In the genomic region with DNA sequence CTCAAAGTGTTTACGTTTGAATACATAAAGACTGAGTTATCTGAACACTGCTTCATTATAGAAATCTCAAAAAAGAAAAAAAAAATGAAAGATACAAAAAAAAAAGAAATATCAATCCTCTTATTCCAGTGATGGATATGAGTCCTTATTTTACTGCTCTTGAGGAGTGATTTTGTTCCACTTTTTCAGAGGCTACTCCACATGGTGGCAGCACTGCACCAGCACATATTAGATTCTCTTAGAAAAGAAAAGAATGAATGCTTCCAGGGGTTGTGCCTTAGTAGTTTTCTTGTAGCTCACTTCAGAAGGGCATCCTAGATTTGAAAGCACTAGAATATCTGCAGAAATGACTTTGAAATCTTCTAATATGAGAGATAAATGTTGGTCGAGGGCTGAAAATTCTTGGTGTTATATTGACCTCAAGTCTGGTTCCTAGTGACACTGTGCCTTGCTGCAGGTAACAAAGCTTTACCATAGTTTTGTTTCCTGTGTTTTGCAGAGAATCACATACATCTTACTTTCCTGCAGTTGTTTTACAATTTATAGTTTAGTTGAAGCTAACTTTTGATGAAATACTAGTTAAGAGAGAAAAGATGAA, we compare ENCODE assay signal across 9 cellular contexts. TPM values are rescaled to one million over a fixed set of nuclear protein-coding genes. Genes with fewer than 3 reads are reported as not detected.
A peak's percentile ranks its signal among the peaks of the same experiment; 100 is the strongest.
DNase-seq lines count a peak whose midpoint lies in the region; ATAC-seq, FAIRE-seq and TF ChIP-seq lines count a peak whose summit lies in the region.
"Had no signal": no experiment of that assay in that cellular context is flagged by ENCODE, and none has a peak within 500 bp of the region (broad histone marks: within the 10 kb centered on the region; RNA-seq: fewer than 3 reads in every experiment).

No MANE protein-coding gene starts in this region.

- no peaks in the 10 kb centered on the region for H3K4me1 ChIP-seq in right lobe of liver

- in situ Hi-C loops in SK-MEL-5 (cut with HindIII; ENCODE audit: low pct_unique_long_range_greater_than_20kb, low sequenced_read_pairs) = no loop called here

- H3K9me3 ChIP-seq in right lobe of liver = no peaks in the 10 kb centered on the region
- H3K9me3 ChIP-seq: ovary had no signal

- H3K27ac ChIP-seq in right lobe of liver = no peak overlapping the region
- H3K27ac ChIP-seq: ovary had no signal

- peak; percentile 30 for DNase-seq in DMS114 treated with DMSO at 0.1 percent for 48 hours (lab: John Stamatoyannopoulos, UW; ENCODE audit: unreplicated experiment)
- DNase-seq in HTR-8/SVneo (ENCODE audit: insufficient read length, low spot score) = peak; percentile 39
- DNase-seq in SK-MEL-5 (ENCODE audit: low read depth, low spot score) = peak; percentile 64
- DNase-seq in cerebellar cortex (ENCODE audit: low spot score) = peak; percentile 64
- peak in 2 of 3 donors; percentile 37 to 56 for DNase-seq in right lobe of liver
- peak; percentile 25 for DNase-seq in urothelium cell line (ENCODE audit: low spot score)

- ATAC-seq in right lobe of liver (peak; percentile 66 to 77 (median 70)), HG03457 (IDR thresholded peaks at IDR 0.05; ENCODE audit: unreplicated experiment) (no peak), GM19023 (IDR thresholded peaks at IDR 0.05; ENCODE audit: unreplicated experiment) (no peak)

- FAIRE-seq in HTR-8/SVneo (lab: Jason Lieb, UNC) (no peak), urothelium cell line (lab: Jason Lieb, UNC) (no peak)

- H3K27me3 ChIP-seq in right lobe of liver = no peaks in the 10 kb centered on the region
- H3K27me3 ChIP-seq: ovary had no signal

- H3K36me3 ChIP-seq in right lobe of liver = peaks cover 2 to 40% (median 6%) of the 10 kb centered on the region in 4 donors
- H3K36me3 ChIP-seq: ovary had no signal

- TF ChIP-seq POLR2A in right lobe of liver (IDR thresholded peaks at IDR 0.05) = no peak

- WGBS in right lobe of liver (ENCODE audit: insufficient coverage, low coverage, low lambda C conversion rate, missing lambda C conversion rate) = 68% methylated on average over 2 of the region's 2 CpGs

- peak; percentile 69 to 72 (median 71) for TF ChIP-seq CTCF in right lobe of liver (IDR thresholded peaks at IDR 0.05)

- no peak overlapping the region for H3K4me3 ChIP-seq in right lobe of liver
- H3K4me3 ChIP-seq: ovary had no signal

- intact Hi-C loops in right lobe of liver (cut with DNase I) = loop anchor here (5.0 kb wide), 1 partner anchor 134 kb away; no protein-coding TSS in a partner anchor

RNA-seq across cellular contexts. Expression of a gene that starts 25.9 kb away (rescaled TPM):
- total RNA-seq in SK-MEL-5 (2014; rRNA removed; shearing (Covaris generic)) = 61.4 and 62.8 TPM in 2 replicates
- 87.4 and 114 TPM in 2 replicates for polyA plus RNA-seq in SK-MEL-5 (2015; cell fraction: cytosol; rRNA removed)
- polyA plus RNA-seq in SK-MEL-5 (2015; cell fraction: nucleus; rRNA removed) = 50.9 and 51.7 TPM in 2 replicates
- 10 to 100 TPM; 33.8 to 62.7 (median 40.8) TPM for total RNA-seq in right lobe of liver

RNA-seq across cellular contexts. Expression of a gene that starts 34.7 kb away (rescaled TPM):
- total RNA-seq in SK-MEL-5 (2014; rRNA removed; shearing (Covaris generic)) = 8.6 and 9.1 TPM in 2 replicates
- 6.9 and 7.7 TPM in 2 replicates for polyA plus RNA-seq in SK-MEL-5 (2015; cell fraction: cytosol; rRNA removed)
- polyA plus RNA-seq in SK-MEL-5 (2015; cell fraction: nucleus; rRNA removed) = 3.2 and 4.3 TPM in 2 replicates
- 1 to 10 TPM; 2.9 to 6.4 (median 4.3) TPM for total RNA-seq in right lobe of liver

RNA-seq across cellular contexts. Expression of a gene that starts 52.4 kb away (rescaled TPM):
- not detected in 2 replicates for total RNA-seq in SK-MEL-5 (2014; rRNA removed; shearing (Covaris generic))
- polyA plus RNA-seq in SK-MEL-5 (2015; cell fraction: cytosol; rRNA removed) = not detected in 2 replicates
- polyA plus RNA-seq in SK-MEL-5 (2015; cell fraction: nucleus; rRNA removed) = not detected in 2 replicates
- under 1 TPM in 2 of 6 experiments, not detected in 4; 0.12 to 0.42 TPM for total RNA-seq in right lobe of liver
- total RNA-seq: ovary had no signal
- polyA plus RNA-seq: ovary had no signal

Comparison
In these comparisons a context has a peak if more than half of its experiments do, and no peak if none do; other contexts are left out.
1. ATAC-seq: peak in right lobe of liver (4 of 4); none in HG03457 (single experiment) and GM19023 (single experiment).
2. Peak in every context shown above with its lines, with median percentiles within 50 percentile points of each other: DNase-seq.